ENCODE assay signal across 18 cellular contexts in the genomic region with DNA sequence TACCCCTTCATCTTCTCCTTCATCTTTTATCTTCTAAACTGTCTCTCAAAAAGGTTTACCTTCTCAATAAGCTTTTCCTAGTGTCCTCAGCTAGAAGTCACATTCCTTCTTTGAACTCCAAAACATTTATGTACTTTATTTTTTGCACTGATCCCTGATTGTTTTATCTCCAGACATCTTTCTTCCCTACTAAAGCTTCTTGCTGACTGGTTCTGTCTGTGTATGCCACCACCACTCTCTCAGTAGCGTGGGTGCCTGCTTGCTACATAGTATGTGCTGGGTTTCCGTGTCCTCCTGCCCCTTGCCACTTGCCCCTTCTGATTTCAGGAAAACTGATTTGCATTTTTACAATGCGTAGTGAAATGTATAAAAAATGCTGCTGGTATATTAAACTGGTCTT.
"Had no signal": no experiment of that assay in that cellular context is flagged by ENCODE, and none has a peak within 500 bp of the region (broad histone marks: within the 10 kb centered on the region; RNA-seq: fewer than 3 reads in every experiment).

No MANE protein-coding gene starts in this region.

- ATAC-seq: effector memory CD8-positive, alpha-beta T cell; left cardiac atrium; naive thymus-derived CD8-positive, alpha-beta T cell had no signal

- H3K36me3 ChIP-seq: pancreas, thyroid gland had no signal

- DNase-seq: activated CD4-positive, alpha-beta memory T cell treated with anti-CD3 and anti-CD28 coated beads for 36 hours; activated CD4-positive, alpha-beta T cell treated with anti-CD3 and anti-CD28 coated beads for 36 hours; activated T-cell treated with anti-CD3 and anti-CD28 coated beads for 4 hours; effector memory CD8-positive, alpha-beta T cell; hippocampal formation; left cardiac atrium; mesendoderm; naive thymus-derived CD8-positive, alpha-beta T cell; pancreas; retina; stimulated activated CD4-positive, alpha-beta T cell treated with anti-CD3 and anti-CD28 coated beads, Interleukin-12 subunit alpha, Interleukin-12 subunit beta, amount 100 ng/mL, for 4 hours; stimulated activated CD4-positive, alpha-beta T cell treated with anti-CD3 and anti-CD28 coated beads, Interleukin-1b, Interleukin-23, amount 100 ng/mL, for 48 hours; stimulated activated naive CD4-positive, alpha-beta T cell treated with Interleukin-2 at 50 U/mL for 16 hours; SW 1271; thyroid gland had no signal

- H3K27ac ChIP-seq: ascending aorta, pancreas, thyroid gland had no signal

- H3K4me3 ChIP-seq: ascending aorta, pancreas, thyroid gland had no signal

- FAIRE-seq: bronchial epithelial cell, islet of Langerhans, pancreas had no signal

- H3K9me3 ChIP-seq: ascending aorta, pancreas, thyroid gland had no signal

- H3K4me1 ChIP-seq: ascending aorta had no signal

- H3K27me3 ChIP-seq: ascending aorta, pancreas, thyroid gland had no signal
